23 cellular contexts compared by ENCODE assay signal in the genomic region with DNA sequence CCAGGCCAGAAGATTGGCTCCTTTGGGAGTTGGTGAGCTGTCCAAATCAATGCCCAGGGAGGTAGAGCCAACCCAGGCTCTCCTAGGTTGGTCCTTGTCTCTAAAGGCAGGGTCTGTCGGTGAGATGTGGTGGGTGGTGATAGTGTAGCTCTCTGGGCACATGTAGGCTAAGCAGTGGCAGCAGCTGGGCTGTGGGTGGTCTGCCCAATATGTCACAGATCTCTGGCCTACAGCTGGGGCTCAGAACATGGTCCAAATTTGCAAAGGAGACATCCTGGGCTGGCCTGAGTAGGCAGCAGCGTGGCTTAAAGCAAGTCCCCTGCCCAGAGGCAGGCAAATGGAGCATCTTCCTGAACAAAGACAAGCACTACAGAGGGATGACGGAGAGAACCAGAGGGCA.
DNase-seq lines count a peak whose midpoint lies in the region; ATAC-seq, FAIRE-seq and TF ChIP-seq lines count a peak whose summit lies in the region.
"Had no signal": no experiment of that assay in that cellular context is flagged by ENCODE, and none has a peak within 500 bp of the region (broad histone marks: within the 10 kb centered on the region; RNA-seq: fewer than 3 reads in every experiment).

No MANE protein-coding gene starts in this region.

- H3K27me3 ChIP-seq in OCI-LY1 (ENCODE audit: insufficient read depth, low read length) (no peaks in the 10 kb centered on the region), spleen (replicated peaks in 1 of 7) (no peaks in the 10 kb centered on the region), stomach (no peaks in the 10 kb centered on the region)

- H3K9me3 ChIP-seq in OCI-LY1 (ENCODE audit: low read length) (no peaks in the 10 kb centered on the region), spleen (no peaks in the 10 kb centered on the region), stomach (no peaks in the 10 kb centered on the region)
- H3K9me3 ChIP-seq: lower lobe of right lung, thoracic aorta had no signal

- TF ChIP-seq CTCF in OCI-LY1 (IDR thresholded peaks at IDR 0.05; ENCODE audit: low read length) (no peak), spleen (IDR thresholded peaks at IDR 0.05 in 8 of 11, conservative IDR thresholded peaks at IDR 0.05 in 3 of 11) (no peak), stomach (IDR thresholded peaks at IDR 0.05) (no peak), foreskin fibroblast (IDR thresholded peaks at IDR 0.05; ENCODE audit: low read depth, low read length) (no peak)

- no peak for DNase-seq in GM12891 (ENCODE audit: insufficient read length, low spot score)
- DNase-seq in spleen, result no peak
- no peak for DNase-seq in head of caudate nucleus
- no peak for DNase-seq in stomach
- no peak for DNase-seq in foreskin fibroblast
- DNase-seq: activated naive CD8-positive, alpha-beta T cell treated with anti-CD3 and anti-CD28 coated beads, Interleukin-2, amount 10 ng/mL, durations not matched to agents 7 days and 5 days; CD4-positive, alpha-beta T cell; central memory CD4-positive, alpha-beta T cell; lower lobe of right lung; NCI-H1417 treated with DMSO at 0.1 percent for 48 hours; NCI-H446; occipital lobe; PC-3; stimulated activated CD4-positive, alpha-beta T cell treated with anti-CD3 and anti-CD28 coated beads, Interleukin-2, amount 100 ng/mL, for 24 hours; T-helper 9 cell had no signal

- H3K9ac ChIP-seq in OCI-LY1 (ENCODE audit: low read length), result peak overlapping the region; percentile 89
- H3K9ac ChIP-seq: KMS-11 had no signal

- no peak for TF ChIP-seq EP300 in stomach (IDR thresholded peaks at IDR 0.05)

- H3K79me2 ChIP-seq in OCI-LY1 (ENCODE audit: insufficient read depth, low read length), result no peaks in the 10 kb centered on the region; the same call in 1 of the 2 replicates

- H3K4me1 ChIP-seq in OCI-LY1 (ENCODE audit: insufficient read depth, low read length, severe bottlenecking) (peaks cover 86% of the 10 kb centered on the region), spleen (peaks cover 22 to 94% (median 60%) of the 10 kb centered on the region in 6 donors), stomach (peaks cover 0 to 12% (median 5%) of the 10 kb centered on the region in 4 donors)

- peak overlapping the region; percentile 68 for H3K4me3 ChIP-seq in OCI-LY1 (ENCODE audit: low read depth, low read length, poor library complexity, severe bottlenecking)
- no peak overlapping the region for H3K4me3 ChIP-seq in spleen
- H3K4me3 ChIP-seq in stomach, result no peak overlapping the region
- H3K4me3 ChIP-seq in foreskin fibroblast (ENCODE audit: low read depth in 1 of 2, low read length in 2 of 2), result no peak overlapping the region
- H3K4me3 ChIP-seq: lower lobe of right lung, skin epidermis, thoracic aorta had no signal

- H2AFZ ChIP-seq in OCI-LY1 (ENCODE audit: low read length), result no peak overlapping the region

- H3K36me3 ChIP-seq in OCI-LY1 (ENCODE audit: insufficient read depth, low read length) (peaks cover 11% of the 10 kb centered on the region), spleen (peaks cover 0 to 30% (median 3%) of the 10 kb centered on the region in 6 donors), stomach (peaks cover 0 to 22% (median 7%) of the 10 kb centered on the region in 4 donors)

- intact Hi-C loops in spleen (cut with DNase I; ENCODE audit: low total_unique reads), result no loop called here
- intact Hi-C loops in head of caudate nucleus (cut with DNase I), result no loop called here
- intact Hi-C loops in stomach (cut with DNase I; ENCODE audit: low total_unique reads), result no loop called here

- peak overlapping the region; percentile 98 for H3K27ac ChIP-seq in OCI-LY1 (ENCODE audit: low read depth, low read length, poor library complexity, severe bottlenecking)
- H3K27ac ChIP-seq in spleen, result peak overlapping the region in 7 of 8 donors; percentile 55 to 88 (median 75)
- H3K27ac ChIP-seq in stomach, result no peak overlapping the region
- H3K27ac ChIP-seq: KMS-11, lower lobe of right lung, thoracic aorta had no signal

- no peaks in the 10 kb centered on the region for H3K9me2 ChIP-seq in OCI-LY1 (ENCODE audit: low read depth, low read length)

- H3K4me2 ChIP-seq in OCI-LY1 (ENCODE audit: low read length), result peak overlapping the region; percentile 77
- H3K4me2 ChIP-seq: KMS-11 had no signal

- peak; percentile 8 for ATAC-seq in GM19455 (IDR thresholded peaks at IDR 0.05; ENCODE audit: unreplicated experiment)
- ATAC-seq: lower lobe of right lung, PC-3, Right ventricle myocardium inferior had no signal

- 54 to 81% (median 70%) methylated on average over 3 of the region's 3 CpGs for WGBS in spleen, 5 donors
- WGBS in stomach, 5 donors, result 62 to 83% (median 66%) methylated on average over 2 to 3 of the region's 3 CpGs

- TF ChIP-seq POLR2A in GM12891 (IDR thresholded peaks at IDR 0.05; ENCODE audit: low read depth, low read length) (no peak), spleen (IDR thresholded peaks at IDR 0.05) (no peak), stomach (IDR thresholded peaks at IDR 0.05) (no peak)

- peak; percentile 41 for FAIRE-seq in GM12891 (lab: Jason Lieb, UNC)
- FAIRE-seq: endothelial cell of umbilical vein, keratinocyte had no signal

- H4K20me1 ChIP-seq in OCI-LY1 (ENCODE audit: insufficient read depth, low read length), result no peaks in the 10 kb centered on the region

- H3F3A ChIP-seq in OCI-LY1 (ENCODE audit: insufficient read depth, low read length), result 0 out of 2 replicates have a peak, but pooled peaks cover 3% of the 10 kb centered on the region

TF ChIP-seq in GM12891, 5 proteins besides CTCF, POLR2A, EP300 and RAD21:
- TF ChIP-seq POU2F2 (IDR thresholded peaks at IDR 0.05; ENCODE audit: low read depth, low read length) (no peak), TAF1 (IDR thresholded peaks at IDR 0.05; ENCODE audit: low read depth, low read length) (no peak)
TF ChIP-seq in GM12891: peak in this region for 0.

Comparison
In these comparisons a context has a peak if more than half of its experiments do, and no peak if none do; other contexts are left out.
1. H3K27ac ChIP-seq: peak in OCI-LY1 (single experiment) and spleen (7 of 8); none in stomach (0 of 5).